In genomic region chr7:30285067-30285530, GRCh38 we compare ENCODE assay signal across 8 cellular contexts.
A peak's percentile ranks its signal among the peaks of the same experiment; 100 is the strongest.
DNase-seq lines count a peak whose midpoint lies in the region; ATAC-seq and TF ChIP-seq lines count a peak whose summit lies in the region.

No MANE protein-coding gene starts in this region.

- TF ChIP-seq CTCF in OCI-LY1 (IDR thresholded peaks at IDR 0.05; ENCODE audit: low read length), result no peak

- H3K9me3 ChIP-seq in OCI-LY1 (ENCODE audit: low read length), result no peaks in the 10 kb centered on the region

- H3K9ac ChIP-seq in OCI-LY1 (ENCODE audit: low read length) (peak overlapping the region; percentile 67), rectal smooth muscle tissue (ENCODE audit: low read length) (peak overlapping the region; percentile 86)

- H4K20me1 ChIP-seq in OCI-LY1 (ENCODE audit: insufficient read depth, low read length), result peaks cover 3% of the 10 kb centered on the region; the same call in 1 of the 2 replicates

- H3K4me2 ChIP-seq in OCI-LY1 (ENCODE audit: low read length), result peak overlapping the region; percentile 52

- CTCF ChIA-PET in activated naive CD4-positive, alpha-beta T cell treated with anti-CD3 and anti-CD28 coated beads, Interleukin-2, amount 10 ng/mL, durations not matched to agents 7 days and 5 days (lab: Charles Lee), result interaction anchor here (1.0 to 2.1 kb wide), 3 partner anchors 37 to 67 kb away, joined by 3 to 5 read pairs (median 4); no protein-coding TSS in a partner anchor

- H3K9me2 ChIP-seq in OCI-LY1 (ENCODE audit: low read depth, low read length), result no peaks in the 10 kb centered on the region

- H3K9me3 Mint-ChIP-seq in activated naive CD4-positive, alpha-beta T cell treated with anti-CD3 and anti-CD28 coated beads, Interleukin-2, amount 10 ng/mL, durations not matched to agents 7 days and 5 days, result no peaks in the 10 kb centered on the region

- ATAC-seq in GM18517 (IDR thresholded peaks at IDR 0.05; ENCODE audit: unreplicated experiment) (peak; percentile 19), HG02623 (IDR thresholded peaks at IDR 0.05; ENCODE audit: unreplicated experiment) (peak; percentile 8)

- peak; percentile 54 for DNase-seq in activated naive CD4-positive, alpha-beta T cell treated with anti-CD3 and anti-CD28 coated beads, Interleukin-2, amount 10 ng/mL, durations not matched to agents 7 days and 5 days
- peak in 30 of 42 donors; percentile 8 to 68 (median 30) for DNase-seq in head of caudate nucleus
- no peak for DNase-seq in medulla oblongata (ENCODE audit: extremely low spot score)
- no peak for DNase-seq in SKM-1 treated with dmso at 0.1 percent for 144 hours (lab: John Stamatoyannopoulos, UW; ENCODE audit: unreplicated experiment)

- intact Hi-C loops in head of caudate nucleus (cut with DNase I), result loop anchor here (10.0 kb wide), 2 partner anchors 150 to 220 kb away; partner anchors contain the start of genes GGCT and MTURN

- H3K27ac ChIP-seq in OCI-LY1 (ENCODE audit: low read depth, low read length, poor library complexity, severe bottlenecking) (peak overlapping the region; percentile 65), rectal smooth muscle tissue (ENCODE audit: low read depth, low read length) (peak overlapping the region; percentile 96)

- peaks cover 56% of the 10 kb centered on the region for H3K4me1 ChIP-seq in OCI-LY1 (ENCODE audit: insufficient read depth, low read length, severe bottlenecking)
- H3K4me1 ChIP-seq in rectal smooth muscle tissue (ENCODE audit: control insufficient read depth, insufficient read depth, low read length), result peaks cover 2% of the 10 kb centered on the region

- H3K36me3 ChIP-seq in OCI-LY1 (ENCODE audit: insufficient read depth, low read length) (peaks cover 7% of the 10 kb centered on the region; the same call in 1 of the 2 replicates), rectal smooth muscle tissue (ENCODE audit: control insufficient read depth, insufficient read depth, low read length) (no peaks in the 10 kb centered on the region)

- peaks cover 47% of the 10 kb centered on the region for H3K4me1 Mint-ChIP-seq in activated naive CD4-positive, alpha-beta T cell treated with anti-CD3 and anti-CD28 coated beads, Interleukin-2, amount 10 ng/mL, durations not matched to agents 7 days and 5 days

- H3K36me3 Mint-ChIP-seq in activated naive CD4-positive, alpha-beta T cell treated with anti-CD3 and anti-CD28 coated beads, Interleukin-2, amount 10 ng/mL, durations not matched to agents 7 days and 5 days, result peaks cover 22% of the 10 kb centered on the region

- peak overlapping the region; percentile 90 for H3K27ac Mint-ChIP-seq in activated naive CD4-positive, alpha-beta T cell treated with anti-CD3 and anti-CD28 coated beads, Interleukin-2, amount 10 ng/mL, durations not matched to agents 7 days and 5 days

- H2AFZ ChIP-seq in OCI-LY1 (ENCODE audit: low read length), result no peak overlapping the region

- H3K79me2 ChIP-seq in OCI-LY1 (ENCODE audit: insufficient read depth, low read length), result peaks cover 7% of the 10 kb centered on the region; the same call in 1 of the 2 replicates

- no peaks in the 10 kb centered on the region for H3K27me3 Mint-ChIP-seq in activated naive CD4-positive, alpha-beta T cell treated with anti-CD3 and anti-CD28 coated beads, Interleukin-2, amount 10 ng/mL, durations not matched to agents 7 days and 5 days

- H3K27me3 ChIP-seq in OCI-LY1 (ENCODE audit: insufficient read depth, low read length) (no peaks in the 10 kb centered on the region), rectal smooth muscle tissue (ENCODE audit: control insufficient read depth, insufficient read depth, low read length) (no peaks in the 10 kb centered on the region)

- peak overlapping the region; percentile 85 for H3K4me3 ChIP-seq in OCI-LY1 (ENCODE audit: low read depth, low read length, poor library complexity, severe bottlenecking)
- H3K4me3 ChIP-seq in rectal smooth muscle tissue (ENCODE audit: low read length), result peak overlapping the region; percentile 78

- H3F3A ChIP-seq in OCI-LY1 (ENCODE audit: insufficient read depth, low read length), result no peaks in the 10 kb centered on the region

- peak overlapping the region; percentile 77 for H3K4me3 Mint-ChIP-seq in activated naive CD4-positive, alpha-beta T cell treated with anti-CD3 and anti-CD28 coated beads, Interleukin-2, amount 10 ng/mL, durations not matched to agents 7 days and 5 days

Comparison
In these comparisons a context has a peak if more than half of its experiments do, and no peak if none do; other contexts are left out.
1. DNase-seq: peak in activated naive CD4-positive, alpha-beta T cell treated with anti-CD3 and anti-CD28 coated beads, Interleukin-2, amount 10 ng/mL, durations not matched to agents 7 days and 5 days (single experiment) and head of caudate nucleus (30 of 42); none in medulla oblongata (single experiment) and SKM-1 treated with dmso at 0.1 percent for 144 hours (single experiment).